In the genomic region with DNA sequence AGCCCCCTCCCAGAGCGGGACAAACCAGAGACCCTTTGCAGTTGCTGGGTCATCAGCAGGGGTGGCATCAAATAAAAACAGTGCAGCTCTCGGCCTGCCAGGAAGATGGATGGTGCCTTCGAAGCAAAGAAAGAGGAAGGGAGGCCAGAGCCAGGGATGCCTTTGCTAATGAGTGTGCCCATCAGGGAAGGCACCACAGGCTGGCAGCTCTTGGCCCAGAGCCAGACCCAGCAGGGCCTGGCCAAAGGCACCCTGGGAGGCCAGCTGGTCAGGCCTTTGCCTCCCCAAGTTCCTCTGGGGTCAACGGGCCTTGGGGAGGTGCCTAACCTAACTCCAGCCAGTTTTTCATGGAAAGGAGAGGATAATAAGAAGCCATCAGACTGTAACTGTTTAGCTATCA, we compare ENCODE assay signal across 18 cellular contexts. TPM values are rescaled to one million over a fixed set of nuclear protein-coding genes. Genes with fewer than 3 reads are reported as not detected.
DNase-seq lines count a peak whose midpoint lies in the region; ATAC-seq and TF ChIP-seq lines count a peak whose summit lies in the region.
"Had no signal": no experiment of that assay in that cellular context is flagged by ENCODE, and none has a peak within 500 bp of the region (broad histone marks: within the 10 kb centered on the region; RNA-seq: fewer than 3 reads in every experiment).

No MANE protein-coding gene starts in this region.

- H4K20me1 ChIP-seq in DOHH2 (ENCODE audit: control insufficient read depth, insufficient read depth, low read depth, low read length) = no peaks in the 10 kb centered on the region

- no peak for TF ChIP-seq POLR2A in tibial nerve (IDR thresholded peaks at IDR 0.05)

- H3K4me3 ChIP-seq in DOHH2 (ENCODE audit: low read length) = peak overlapping the region; percentile 91
- H3K4me3 ChIP-seq in tibial nerve = no peak overlapping the region
- H3K4me3 ChIP-seq: dorsolateral prefrontal cortex, gastroesophageal sphincter, pancreas, SJCRH30 had no signal

- H3K9me3 ChIP-seq in DOHH2 (ENCODE audit: control insufficient read depth, insufficient read depth, low read length) = no peaks in the 10 kb centered on the region
- H3K9me3 ChIP-seq in tibial nerve = no peaks in the 10 kb centered on the region
- H3K9me3 ChIP-seq: gastroesophageal sphincter, pancreas, SJCRH30 had no signal

- ATAC-seq in activated T-helper 17 cell treated with anti-CD3 and anti-CD28 coated beads, Interleukin-2, amount 50 U/mL, for 72 hours (replicated peaks) = no peak
- ATAC-seq: activated T-cell treated with anti-CD3 and anti-CD28 coated beads, Interleukin-2, amount 50 U/mL, for 72 hours; gastroesophageal sphincter; naive thymus-derived CD4-positive, alpha-beta T cell had no signal

- H3K4me3 Mint-ChIP-seq in CD14-positive monocyte = no peak overlapping the region
- no peak overlapping the region for H3K4me3 Mint-ChIP-seq in activated T-helper 17 cell treated with anti-CD3 and anti-CD28 coated beads, Interleukin-2, amount 50 U/mL, for 72 hours
- H3K4me3 Mint-ChIP-seq: activated naive CD8-positive, alpha-beta T cell treated with anti-CD3 and anti-CD28 coated beads for 36 hours; activated T-cell treated with anti-CD3 and anti-CD28 coated beads, Interleukin-2, amount 50 U/mL, for 72 hours; naive thymus-derived CD4-positive, alpha-beta T cell had no signal

- H3K27ac ChIP-seq in DOHH2 (ENCODE audit: low read depth, low read length) = peak overlapping the region; percentile 94
- peak overlapping the region in 1 of 4 donors; percentile 28 for H3K27ac ChIP-seq in tibial nerve
- H3K27ac ChIP-seq: gastroesophageal sphincter, pancreas, SJCRH30 had no signal

- H3K27ac Mint-ChIP-seq in CD14-positive monocyte = peak overlapping the region in 4 of 7 donors; percentile 14 to 73 (median 58)
- peak overlapping the region; percentile 70 for H3K27ac Mint-ChIP-seq in activated T-helper 17 cell treated with anti-CD3 and anti-CD28 coated beads, Interleukin-2, amount 50 U/mL, for 72 hours
- H3K27ac Mint-ChIP-seq: activated naive CD8-positive, alpha-beta T cell treated with anti-CD3 and anti-CD28 coated beads for 36 hours; activated T-cell treated with anti-CD3 and anti-CD28 coated beads, Interleukin-2, amount 50 U/mL, for 72 hours had no signal

- no peak for TF ChIP-seq CTCF in CD14-positive monocyte (IDR thresholded peaks at IDR 0.05)
- no peak for TF ChIP-seq CTCF in DOHH2 (IDR thresholded peaks at IDR 0.05; ENCODE audit: low read depth, low read length, poor library complexity, severe bottlenecking)
- TF ChIP-seq CTCF in tibial nerve (IDR thresholded peaks at IDR 0.05) = no peak

- DNase-seq in CD14-positive monocyte (ENCODE audit: low spot score) (no peak), kidney tubule cell (ENCODE audit: low spot score) (peak; percentile 42), NCI-H128 (lab: John Stamatoyannopoulos, UW; ENCODE audit: unreplicated experiment) (no peak), HK-2 (ENCODE audit: unreplicated experiment) (no peak), tibial nerve (ENCODE audit: low spot score in 2 of 2) (no peak), KG1 (lab: John Stamatoyannopoulos, UW) (no peak)
- DNase-seq: activated CD8-positive, alpha-beta memory T cell treated with anti-CD3 and anti-CD28 coated beads for 24 hours; activated naive CD8-positive, alpha-beta T cell treated with anti-CD3 and anti-CD28 coated beads for 36 hours; activated T-cell treated with anti-CD3 and anti-CD28 coated beads, Interleukin-2, amount 50 U/mL, for 72 hours; naive thymus-derived CD4-positive, alpha-beta T cell; NCI-H1694 treated with DMSO at 0.1 percent for 48 hours; SJCRH30; small intestine had no signal

- H3K36me3 ChIP-seq in DOHH2 (ENCODE audit: control insufficient read depth, low read length) = peaks cover 70% of the 10 kb centered on the region
- no peaks in the 10 kb centered on the region for H3K36me3 ChIP-seq in tibial nerve
- H3K36me3 ChIP-seq: gastroesophageal sphincter, pancreas, SJCRH30 had no signal

- H3K27me3 ChIP-seq in DOHH2 (ENCODE audit: control insufficient read depth, low read length) (no peaks in the 10 kb centered on the region), tibial nerve (peaks cover 0 to 6% of the 10 kb centered on the region in 2 donors)
- H3K27me3 ChIP-seq: pancreas had no signal

- peaks cover 34% of the 10 kb centered on the region for H3K4me1 Mint-ChIP-seq in CD14-positive monocyte
- peaks cover 18% of the 10 kb centered on the region for H3K4me1 Mint-ChIP-seq in activated T-helper 17 cell treated with anti-CD3 and anti-CD28 coated beads, Interleukin-2, amount 50 U/mL, for 72 hours

- peak overlapping the region; percentile 99 for H3K4me2 ChIP-seq in DOHH2 (ENCODE audit: low read length)

- WGBS in tibial nerve, 2 donors = 26 to 42% methylated on average over 4 of the region's 4 CpGs

- peaks cover 81% of the 10 kb centered on the region for H3K79me2 ChIP-seq in DOHH2 (ENCODE audit: control insufficient read depth, low read length)

- H3K36me3 Mint-ChIP-seq in CD14-positive monocyte = peaks cover 0 to 2% of the 10 kb centered on the region in 2 donors
- H3K36me3 Mint-ChIP-seq in activated T-helper 17 cell treated with anti-CD3 and anti-CD28 coated beads, Interleukin-2, amount 50 U/mL, for 72 hours (ENCODE audit: low read depth) = no peaks in the 10 kb centered on the region
- H3K36me3 Mint-ChIP-seq: activated naive CD8-positive, alpha-beta T cell treated with anti-CD3 and anti-CD28 coated beads for 36 hours; naive thymus-derived CD4-positive, alpha-beta T cell had no signal

- H3K27me3 Mint-ChIP-seq in CD14-positive monocyte (ENCODE audit: low read depth in 3 of 3) = peaks cover 29 to 49% (median 44%) of the 10 kb centered on the region in 3 donors
- no peaks in the 10 kb centered on the region for H3K27me3 Mint-ChIP-seq in activated T-helper 17 cell treated with anti-CD3 and anti-CD28 coated beads, Interleukin-2, amount 50 U/mL, for 72 hours

- H3K9me2 ChIP-seq in DOHH2 (replicated peaks; ENCODE audit: control insufficient read depth, low read length) = no peaks in the 10 kb centered on the region

- TF ChIP-seq EP300 in tibial nerve (IDR thresholded peaks at IDR 0.05) = no peak

- H3F3A ChIP-seq in DOHH2 (ENCODE audit: control insufficient read depth, insufficient read depth) = peaks cover 27% of the 10 kb centered on the region

- H3K4me1 ChIP-seq in DOHH2 (ENCODE audit: control insufficient read depth, low read length) (peaks cover 69% of the 10 kb centered on the region), tibial nerve (no peaks in the 10 kb centered on the region)
- H3K4me1 ChIP-seq: gastroesophageal sphincter, SJCRH30 had no signal

- intact Hi-C loops in CD14-positive monocyte (cut with micrococcal nuclease) = loop anchor here (5.0 to 10.0 kb wide), 3 partner anchors 34 to 134 kb away; no protein-coding TSS in a partner anchor

- no peaks in the 10 kb centered on the region for H3K9me3 Mint-ChIP-seq in CD14-positive monocyte
- H3K9me3 Mint-ChIP-seq in activated T-helper 17 cell treated with anti-CD3 and anti-CD28 coated beads, Interleukin-2, amount 50 U/mL, for 72 hours = no peaks in the 10 kb centered on the region
- H3K9me3 Mint-ChIP-seq: activated naive CD8-positive, alpha-beta T cell treated with anti-CD3 and anti-CD28 coated beads for 36 hours; activated T-cell treated with anti-CD3 and anti-CD28 coated beads, Interleukin-2, amount 50 U/mL, for 72 hours; naive thymus-derived CD4-positive, alpha-beta T cell had no signal

RNA-seq across cellular contexts. Expression of gene ZNF318, which starts 26.4 kb away (rescaled TPM):
- polyA plus RNA-seq in CD14-positive monocyte = 1 to 10 TPM; 3.2 to 3.6 TPM
- total RNA-seq in activated T-helper 17 cell treated with anti-CD3 and anti-CD28 coated beads, Interleukin-2, amount 50 U/mL, for 72 hours = 10 to 100 TPM; 11.2 to 21.0 TPM
- total RNA-seq in tibial nerve = 10 to 100 TPM; 18.4 to 26.4 (median 22.9) TPM

RNA-seq across cellular contexts. Expression of gene ABCC10, which starts 31.5 kb away (rescaled TPM):
- 10 to 100 TPM in 1 of 2 donors, 1 to 10 TPM in 1; 7.6 to 10.2 TPM for polyA plus RNA-seq in CD14-positive monocyte
- total RNA-seq in activated T-helper 17 cell treated with anti-CD3 and anti-CD28 coated beads, Interleukin-2, amount 50 U/mL, for 72 hours = 10 to 100 TPM; 41.2 to 47.9 TPM
- 10 to 100 TPM; 14.9 to 35.9 (median 27.1) TPM for total RNA-seq in tibial nerve

RNA-seq across cellular contexts. Expression of gene DLK2, which starts 59.5 kb away (rescaled TPM):
- polyA plus RNA-seq in CD14-positive monocyte = not detected
- total RNA-seq in activated T-helper 17 cell treated with anti-CD3 and anti-CD28 coated beads, Interleukin-2, amount 50 U/mL, for 72 hours = 1 to 10 TPM; 1.3 to 2.8 TPM
- total RNA-seq in tibial nerve = 1 to 10 TPM in 2 of 4 donors, not detected in 2; 1.0 to 3.5 TPM
